8 cellular contexts compared by ENCODE assay signal in genomic region chr19:2049741-2050348, GRCh38. TPM values are rescaled to one million over a fixed set of nuclear protein-coding genes. Genes with fewer than 3 reads are reported as not detected.
DNase-seq lines count a peak whose midpoint lies in the region; ATAC-seq and TF ChIP-seq lines count a peak whose summit lies in the region.

No MANE protein-coding gene starts in this region.

- peak; percentile 56 to 65 for ATAC-seq in right cardiac atrium

- H3K36me3 ChIP-seq in SK-N-MC (ENCODE audit: insufficient read depth, low read length) (no peaks in the 10 kb centered on the region), ascending aorta (peaks cover 16 to 24% of the 10 kb centered on the region in 2 donors)

- H3K27ac ChIP-seq in SK-N-MC (no peak overlapping the region), ascending aorta (peak overlapping the region; percentile 92 to 97), right cardiac atrium (ENCODE audit: low read length) (peak overlapping the region; percentile 84)

- peak overlapping the region; percentile 80 for H3K9ac ChIP-seq in SK-N-MC (ENCODE audit: insufficient read length)

- H3K4me3 ChIP-seq in SK-N-MC = peak overlapping the region; percentile 92
- peak overlapping the region; percentile 98 for H3K4me3 ChIP-seq in ascending aorta
- H3K4me3 ChIP-seq in right cardiac atrium (ENCODE audit: low read length) = peak overlapping the region; percentile 79

- no peak for TF ChIP-seq CTCF in ascending aorta (IDR thresholded peaks at IDR 0.05)

- H3K27me3 ChIP-seq in ascending aorta = no peaks in the 10 kb centered on the region
- H3K27me3 ChIP-seq in right cardiac atrium (ENCODE audit: control insufficient read depth, insufficient read depth) = no peaks in the 10 kb centered on the region

- intact Hi-C loops in ascending aorta (cut with DNase I) = loop anchor here (2.0 to 5.0 kb wide), 2 partner anchors 47 to 117 kb away; partner anchors contain the start of genes IZUMO4 and MOB3A
- intact Hi-C loops in right cardiac atrium (cut with DNase I) = no loop called here
- intact Hi-C loops in posterior cingulate gyrus (cut with DNase I) = no loop called here

- DNase-seq in NCI-H2081 (lab: John Stamatoyannopoulos, UW) = peak; percentile 42 to 54
- DNase-seq in NCI-H2081 treated with DMSO at 0.1 percent for 48 hours (lab: John Stamatoyannopoulos, UW) = no peak
- DNase-seq in HuH-7 (ENCODE audit: low spot score) = peak; percentile 89
- DNase-seq in SK-N-MC (ENCODE audit: low read depth, low spot score) = no peak
- peak; percentile 76 to 92 for DNase-seq in ascending aorta (ENCODE audit: low spot score in 2 of 2)
- DNase-seq in right cardiac atrium = peak; percentile 76 to 91 (median 89)
- DNase-seq in posterior cingulate gyrus = peak in 7 of 10 donors; percentile 41 to 94 (median 73)
- no peak for DNase-seq in NCI-H2171 treated with DMSO at 0.1 percent for 48 hours (lab: John Stamatoyannopoulos, UW)

- WGBS in right cardiac atrium = under 1% methylated on average over 16 of the region's 16 CpGs

- H3K4me1 ChIP-seq in ascending aorta (peaks cover 39 to 44% of the 10 kb centered on the region in 2 donors), right cardiac atrium (ENCODE audit: control insufficient read depth, insufficient read depth, low read length) (peaks cover 20% of the 10 kb centered on the region)

- no peaks in the 10 kb centered on the region for H3K9me3 ChIP-seq in SK-N-MC (ENCODE audit: low read depth, low read length)
- H3K9me3 ChIP-seq in ascending aorta = no peaks in the 10 kb centered on the region
- H3K9me3 ChIP-seq in right cardiac atrium (ENCODE audit: control insufficient read depth, low read length) = no peaks in the 10 kb centered on the region

RNA-seq across cellular contexts. Expression of gene MKNK2, which starts 1.2 kb away (rescaled TPM):
- total RNA-seq in ascending aorta = 228 TPM
- total RNA-seq in right cardiac atrium = 100 to 1,000 TPM in 3 of 4 donors, 10 to 100 TPM in 1; 96.9 to 151 (median 122) TPM
- 75.9 TPM for polyA plus RNA-seq in right cardiac atrium

RNA-seq across cellular contexts. Expression of gene BTBD2, which starts 34.3 kb away (rescaled TPM):
- total RNA-seq in ascending aorta (90.1 TPM), right cardiac atrium (10 to 100 TPM; 52.7 to 68.4 (median 62.2) TPM)
- polyA plus RNA-seq in right cardiac atrium = 39.3 TPM

RNA-seq across cellular contexts. Expression of gene MOB3A, which starts 46.3 kb away (rescaled TPM):
- total RNA-seq in ascending aorta (44.4 TPM), right cardiac atrium (10 to 100 TPM; 20.9 to 27.0 (median 21.8) TPM)
- polyA plus RNA-seq in right cardiac atrium = 9.5 TPM

RNA-seq across cellular contexts. Expression of gene IZUMO4, which starts 46.9 kb away (rescaled TPM):
- total RNA-seq in ascending aorta = not detected
- 1 to 10 TPM; 1.1 to 3.3 (median 2.3) TPM for total RNA-seq in right cardiac atrium
- 2.7 TPM for polyA plus RNA-seq in right cardiac atrium

Comparison
In these comparisons a context has a peak if more than half of its experiments do, and no peak if none do; other contexts are left out.
1. DNase-seq: peak in NCI-H2081 (2 of 2), HuH-7 (single experiment), ascending aorta (2 of 2), right cardiac atrium (3 of 3) and posterior cingulate gyrus (7 of 10); none in NCI-H2081 treated with DMSO at 0.1 percent for 48 hours (single experiment), SK-N-MC (single experiment) and NCI-H2171 treated with DMSO at 0.1 percent for 48 hours (single experiment).
2. Peak in every context shown above with its lines, with median percentiles within 50 percentile points of each other: H3K4me3 ChIP-seq.